31 cellular contexts compared by ENCODE assay signal in the genomic region with DNA sequence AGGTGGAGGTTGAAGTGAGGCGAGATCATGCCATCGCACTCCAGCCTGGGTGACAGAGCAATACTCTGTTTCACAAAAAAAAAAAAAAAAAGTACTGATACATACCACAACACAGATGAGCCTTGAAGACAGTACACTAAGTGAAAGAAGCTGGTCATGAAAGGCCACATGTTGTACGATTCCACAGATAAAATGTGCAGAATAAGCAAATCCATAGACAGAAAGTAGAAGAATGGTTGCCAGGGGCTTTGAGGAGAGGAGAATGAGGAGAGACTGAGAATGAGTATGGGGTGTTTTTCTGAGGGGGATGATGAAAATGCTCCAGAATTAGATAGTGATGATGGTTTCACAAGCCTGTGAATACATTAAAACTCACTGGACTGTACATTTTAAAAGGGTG.
DNase-seq lines count a peak whose midpoint lies in the region; ATAC-seq, FAIRE-seq and TF ChIP-seq lines count a peak whose summit lies in the region.
"Had no signal": no experiment of that assay in that cellular context is flagged by ENCODE, and none has a peak within 500 bp of the region (broad histone marks: within the 10 kb centered on the region; RNA-seq: fewer than 3 reads in every experiment).

No MANE protein-coding gene starts in this region.

- CTCF ChIA-PET in HepG2 (lab: Yijun Ruan, JAX; ENCODE audit: low intra/inter-chr PET ratio, low total read pairs): no interaction called here
- CTCF ChIA-PET in A549 (lab: Yijun Ruan, JAX): no interaction called here
- CTCF ChIA-PET in K562 (lab: Yijun Ruan, JAX; ENCODE audit: low intra/inter-chr PET ratio): no interaction called here

- H3K36me3 ChIP-seq in HepG2 (replicated peaks in 1 of 2; ENCODE audit: control insufficient read depth in 1 of 2, insufficient read depth in 2 of 2, low read length in 2 of 2): no peaks in the 10 kb centered on the region
- H3K36me3 ChIP-seq in right lobe of liver: no peaks in the 10 kb centered on the region
- no peaks in the 10 kb centered on the region for H3K36me3 ChIP-seq in K562 (ENCODE audit: control insufficient read depth, insufficient read depth, low read length)
- H3K36me3 ChIP-seq in body of pancreas (replicated peaks in 1 of 2; ENCODE audit: insufficient read depth in 1 of 2, low read depth in 2 of 2): no peaks in the 10 kb centered on the region
- H3K36me3 ChIP-seq: BE2C; BLaER1; BLaER1 treated with 17β-estradiol and CSF1 and Interleukin-3, amounts not matched to agents 10 nM and 100 nM had no signal

- no peaks in the 10 kb centered on the region for H3K79me2 ChIP-seq in HepG2 (ENCODE audit: insufficient read depth, low read length)
- H3K79me2 ChIP-seq in K562 (ENCODE audit: control insufficient read depth, insufficient read depth, low read length): no peaks in the 10 kb centered on the region

- no peak overlapping the region for H3K9ac ChIP-seq in HepG2 (ENCODE audit: insufficient read depth, low read depth, low read length)
- H3K9ac ChIP-seq in K562 (ENCODE audit: insufficient read depth in 1 of 2, low read depth in 2 of 2, low read length in 2 of 2): no peak overlapping the region
- H3K9ac ChIP-seq: BLaER1; BLaER1 treated with 17β-estradiol and CSF1 and Interleukin-3, amounts not matched to agents 10 nM and 100 nM had no signal

- H2AFZ ChIP-seq in HepG2 (ENCODE audit: low read length): no peak overlapping the region
- no peak overlapping the region for H2AFZ ChIP-seq in K562 (ENCODE audit: low read depth, low read length)

- H3K4me1 ChIP-seq in HepG2 (ENCODE audit: insufficient read depth, low read length) (no peaks in the 10 kb centered on the region), right lobe of liver (no peaks in the 10 kb centered on the region), A549 (no peaks in the 10 kb centered on the region), K562 (replicated peaks in 1 of 2; ENCODE audit: control insufficient read depth in 2 of 2, insufficient read depth in 2 of 2, low read length in 2 of 2) (no peaks in the 10 kb centered on the region), body of pancreas (no peaks in the 10 kb centered on the region)
- H3K4me1 ChIP-seq: BE2C; BLaER1; BLaER1 treated with 17β-estradiol and CSF1 and Interleukin-3, amounts not matched to agents 10 nM and 100 nM; Caco-2 had no signal

- H3K9me1 ChIP-seq in K562 (ENCODE audit: control insufficient read depth, insufficient read depth, low read length): no peaks in the 10 kb centered on the region

- FAIRE-seq in HepG2 (lab: Jason Lieb, UNC): no peak
- no peak for FAIRE-seq in A549 (lab: Jason Lieb, UNC)
- no peak for FAIRE-seq in K562 (lab: Jason Lieb, UNC)
- FAIRE-seq in GM19239 (lab: Jason Lieb, UNC): no peak
- FAIRE-seq: A204.1, D721Med had no signal

- intact Hi-C loops in HepG2 (cut with micrococcal nuclease; ENCODE audit: unreplicated experiment): no loop called here
- intact Hi-C loops in right lobe of liver (cut with DNase I): no loop called here
- intact Hi-C loops in K562 (cut with micrococcal nuclease): no loop called here
- intact Hi-C loops in body of pancreas (cut with DNase I): no loop called here

- TF ChIP-seq EP300 in HepG2 (IDR thresholded peaks at IDR 0.05; ENCODE audit: low read depth in 2 of 2, low read length in 2 of 2): no peak
- no peak for TF ChIP-seq EP300 in HepG2 (CRISPR knock-in tag; IDR thresholded peaks at IDR 0.05; ENCODE audit: borderline replicate concordance)
- no peak for TF ChIP-seq EP300 in A549 (IDR thresholded peaks at IDR 0.05)
- TF ChIP-seq EP300 in K562 (IDR thresholded peaks at IDR 0.05; ENCODE audit: low read length): no peak

- in situ Hi-C loops in HepG2 (cut with HindIII; ENCODE audit: extremely low pct_ligation_motif_present, low pct_unique_long_range_greater_than_20kb) (no loop called here), K562 (cut with MboI) (no loop called here)

- POLR2A ChIA-PET in HepG2 (lab: Yijun Ruan, JAX): no interaction called here
- POLR2A ChIA-PET in A549 (lab: Yijun Ruan, JAX): no interaction called here
- POLR2A ChIA-PET in K562 (lab: Yijun Ruan, JAX): no interaction called here

- H3K27me3 ChIP-seq in HepG2 (ENCODE audit: control insufficient read depth in 1 of 2, insufficient read depth in 2 of 2, low read length in 2 of 2): no peaks in the 10 kb centered on the region; a peak in 1 of 5 replicates
- no peaks in the 10 kb centered on the region for H3K27me3 ChIP-seq in right lobe of liver
- no peaks in the 10 kb centered on the region for H3K27me3 ChIP-seq in K562 (ENCODE audit: control insufficient read depth in 2 of 2, insufficient read depth in 2 of 2, low read length in 2 of 2)
- H3K27me3 ChIP-seq in body of pancreas: no peaks in the 10 kb centered on the region
- H3K27me3 ChIP-seq: BE2C; BLaER1; BLaER1 treated with 17β-estradiol and CSF1 and Interleukin-3, amounts not matched to agents 10 nM and 100 nM had no signal

- H3K4me2 ChIP-seq in HepG2 (ENCODE audit: low read depth, low read length) (no peak overlapping the region), A549 (no peak overlapping the region), K562 (ENCODE audit: insufficient read depth, low read length) (no peak overlapping the region)
- H3K4me2 ChIP-seq: BLaER1; BLaER1 treated with 17β-estradiol and CSF1 and Interleukin-3, amounts not matched to agents 10 nM and 100 nM had no signal

- BruUV-seq in HepG2 (replicated peaks; lab: Mats Ljungman, UMichigan): no TSS peak
- BruUV-seq in K562 (replicated peaks; lab: Mats Ljungman, UMichigan): no TSS peak

- DNase-seq in HepG2 (ENCODE audit: low spot score): no peak
- no peak for DNase-seq in right lobe of liver
- DNase-seq in A549 (ENCODE audit: low read depth in 1 of 2, low spot score in 1 of 2): no peak
- no peak for DNase-seq in K562 (ENCODE audit: extremely low read depth in 1 of 4, low spot score in 3 of 4)
- DNase-seq in GM19239 (ENCODE audit: insufficient read length, low spot score): no peak
- no peak for DNase-seq in body of pancreas
- DNase-seq: 8988T; ACHN; AML-193; BE2C; C1 segment of cervical spinal cord; Caco-2; Calu3; CD4-positive, alpha-beta memory T cell; CD4-positive, alpha-beta T cell; CD4-positive, CD25-positive, alpha-beta regulatory T cell; CD8-positive, alpha-beta memory T cell; CD8-positive, alpha-beta T cell; COR-L47; DMS 273 treated with DMSO at 0.1 percent for 48 hours; DMS153; DMS53; DMS79; DMS79 treated with DMSO at 0.1 percent for 48 hours; EL had no signal

- no peak for ATAC-seq in HepG2
- ATAC-seq in right lobe of liver: no peak
- ATAC-seq in A549: no peak
- ATAC-seq in K562: no peak
- ATAC-seq in body of pancreas: no peak
- ATAC-seq: CD8-positive, alpha-beta T cell had no signal

- TF ChIP-seq RAD21 in HepG2 (CRISPR knock-in tag; IDR thresholded peaks at IDR 0.05) (no peak), A549 (conservative IDR thresholded peaks at IDR 0.05 in 1 of 2, IDR thresholded peaks at IDR 0.05 in 1 of 2) (no peak), K562 (CRISPR knock-in tag; conservative IDR thresholded peaks at IDR 0.05 in 1 of 2, IDR thresholded peaks at IDR 0.05 in 1 of 2) (no peak)

- 51% methylated on average over 3 of the region's 3 CpGs for WGBS in HepG2 (ENCODE audit: low lambda C conversion rate)
- WGBS in right lobe of liver (ENCODE audit: insufficient coverage, low coverage, low lambda C conversion rate, missing lambda C conversion rate): 75% methylated on average over 2 of the region's 3 CpGs
- 31% methylated on average over 3 of the region's 3 CpGs for WGBS in A549 (ENCODE audit: missing lambda C conversion rate)
- 0% methylated on average over 3 of the region's 3 CpGs for WGBS in K562 (ENCODE audit: insufficient coverage, low coverage, missing lambda C conversion rate)
- WGBS in body of pancreas, 2 donors: 81 to 84% methylated on average over 3 of the region's 3 CpGs

- H3K4me3 ChIP-seq in HepG2 (replicated peaks in 1 of 3; ENCODE audit: insufficient read depth in 1 of 3, low read depth in 2 of 3, low read length in 3 of 3) (no peak overlapping the region), right lobe of liver (no peak overlapping the region), A549 (no peak overlapping the region), K562 (no peak overlapping the region), body of pancreas (no peak overlapping the region)
- H3K4me3 ChIP-seq: BLaER1; BLaER1 treated with 17β-estradiol and CSF1 and Interleukin-3, amounts not matched to agents 10 nM and 100 nM had no signal

- TF ChIP-seq POLR2A in HepG2 (IDR thresholded peaks at IDR 0.05; ENCODE audit: insufficient read depth in 1 of 2, low read depth in 2 of 2, low read length in 2 of 2) (no peak), right lobe of liver (IDR thresholded peaks at IDR 0.05) (no peak), A549 (IDR thresholded peaks at IDR 0.05; ENCODE audit: low read length) (no peak), K562 (conservative IDR thresholded peaks at IDR 0.05) (no peak), body of pancreas (IDR thresholded peaks at IDR 0.05) (no peak)

- H3K9me3 ChIP-seq in HepG2 (ENCODE audit: low read length) (no peaks in the 10 kb centered on the region), right lobe of liver (no peaks in the 10 kb centered on the region), A549 (peaks cover 6% of the 10 kb centered on the region; the same call in 2 of the 3 replicates), K562 (replicated peaks; ENCODE audit: control insufficient read depth, insufficient read depth, low read depth, low read length) (no peaks in the 10 kb centered on the region), body of pancreas (no peaks in the 10 kb centered on the region)
- H3K9me3 ChIP-seq: BE2C, Caco-2 had no signal

- no peak overlapping the region for H3K27ac ChIP-seq in HepG2 (ENCODE audit: extremely low read length, insufficient read depth, low read length)
- H3K27ac ChIP-seq in right lobe of liver: no peak overlapping the region
- H3K27ac ChIP-seq in A549: no peak overlapping the region
- no peak overlapping the region for H3K27ac ChIP-seq in K562 (ENCODE audit: extremely low read depth, low read depth, low read length)
- H3K27ac ChIP-seq in body of pancreas: no peak overlapping the region
- H3K27ac ChIP-seq: 22Rv1; BLaER1; BLaER1 treated with 17β-estradiol and CSF1 and Interleukin-3, amounts not matched to agents 10 nM and 100 nM; C4-2B had no signal

- no peaks in the 10 kb centered on the region for H4K20me1 ChIP-seq in HepG2 (ENCODE audit: insufficient read depth, low read length)
- no peaks in the 10 kb centered on the region for H4K20me1 ChIP-seq in K562 (replicated peaks; ENCODE audit: control insufficient read depth, insufficient read depth, low read length)
- H4K20me1 ChIP-seq: BLaER1; BLaER1 treated with 17β-estradiol and CSF1 and Interleukin-3, amounts not matched to agents 10 nM and 100 nM had no signal

- TF ChIP-seq CTCF in HepG2 (CRISPR knock-in tag; IDR thresholded peaks at IDR 0.05) (no peak), right lobe of liver (IDR thresholded peaks at IDR 0.05) (no peak), A549 (IDR thresholded peaks at IDR 0.05) (no peak), K562 (IDR thresholded peaks at IDR 0.05 in 2 of 3, conservative IDR thresholded peaks at IDR 0.05 in 1 of 3; ENCODE audit: insufficient read depth in 2 of 3, low read depth in 1 of 3, low read length in 3 of 3) (no peak), body of pancreas (IDR thresholded peaks at IDR 0.05) (no peak)

TF ChIP-seq in K562, 482 proteins besides CTCF, POLR2A, EP300 and RAD21 (continues in another document):
- TF ChIP-seq BRF1 (IDR thresholded peaks at IDR 0.05; ENCODE audit: borderline replicate concordance, extremely low read depth, insufficient read length) (no peak), KLF1 (tag; IDR thresholded peaks at IDR 0.05) (no peak), ZNF717 (CRISPR knock-in tag; IDR thresholded peaks at IDR 0.05) (no peak)
